Comparison of ENCODE assay signal across 1 cellular context in the genomic region with DNA sequence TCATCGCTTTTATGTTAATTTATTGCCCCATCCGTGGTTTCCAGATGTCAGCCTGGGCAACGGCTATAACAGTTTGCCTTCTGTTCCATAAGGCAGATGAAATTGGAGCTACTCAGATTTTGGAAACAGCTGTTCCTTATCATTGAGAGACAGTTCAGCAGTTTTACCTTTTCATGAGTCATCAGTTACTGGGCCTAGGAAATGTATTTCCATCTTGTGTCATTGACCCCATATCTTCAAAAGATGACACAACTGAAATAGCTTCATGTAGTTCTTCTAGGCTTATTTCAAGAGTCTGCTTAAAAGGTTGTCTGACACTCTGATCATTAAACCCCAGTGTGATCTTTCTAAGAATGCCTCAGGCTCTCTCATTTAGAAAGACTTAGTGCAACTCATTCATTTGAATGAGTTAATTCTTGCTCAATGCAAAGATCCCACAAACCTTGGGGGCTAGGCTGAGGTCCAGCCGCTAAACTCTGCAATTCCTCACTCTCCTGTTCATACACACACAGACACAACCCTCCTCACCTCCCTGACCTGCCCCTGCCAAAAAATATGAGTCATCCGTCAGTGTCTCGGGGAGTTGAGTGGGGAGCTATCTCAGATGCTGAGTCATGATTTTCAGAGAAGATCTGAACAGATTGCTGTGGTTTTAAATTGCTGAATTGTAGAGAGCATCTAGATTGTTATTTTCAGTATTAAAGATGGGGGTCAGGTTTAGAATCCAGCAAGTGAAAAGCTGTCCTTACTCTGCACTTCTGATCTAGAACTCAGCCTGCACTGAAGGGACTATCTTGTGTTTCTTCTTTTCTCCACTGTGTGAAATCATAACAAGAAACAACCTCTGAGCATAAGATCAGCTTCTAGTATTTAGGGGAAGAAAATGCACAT.
TF ChIP-seq lines count a peak whose summit lies in the region.

No MANE protein-coding gene starts in this region.

TF ChIP-seq in WTC11, 78 proteins besides CTCF, POLR2A, EP300 and RAD21 (continued from another document):
- TF ChIP-seq, protein P1, sequence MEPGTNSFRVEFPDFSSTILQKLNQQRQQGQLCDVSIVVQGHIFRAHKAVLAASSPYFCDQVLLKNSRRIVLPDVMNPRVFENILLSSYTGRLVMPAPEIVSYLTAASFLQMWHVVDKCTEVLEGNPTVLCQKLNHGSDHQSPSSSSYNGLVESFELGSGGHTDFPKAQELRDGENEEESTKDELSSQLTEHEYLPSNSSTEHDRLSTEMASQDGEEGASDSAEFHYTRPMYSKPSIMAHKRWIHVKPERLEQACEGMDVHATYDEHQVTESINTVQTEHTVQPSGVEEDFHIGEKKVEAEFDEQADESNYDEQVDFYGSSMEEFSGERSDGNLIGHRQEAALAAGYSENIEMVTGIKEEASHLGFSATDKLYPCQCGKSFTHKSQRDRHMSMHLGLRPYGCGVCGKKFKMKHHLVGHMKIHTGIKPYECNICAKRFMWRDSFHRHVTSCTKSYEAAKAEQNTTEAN (CRISPR knock-in tag; IDR thresholded peaks at IDR 0.05), result no peak
- TF ChIP-seq, protein P2, sequence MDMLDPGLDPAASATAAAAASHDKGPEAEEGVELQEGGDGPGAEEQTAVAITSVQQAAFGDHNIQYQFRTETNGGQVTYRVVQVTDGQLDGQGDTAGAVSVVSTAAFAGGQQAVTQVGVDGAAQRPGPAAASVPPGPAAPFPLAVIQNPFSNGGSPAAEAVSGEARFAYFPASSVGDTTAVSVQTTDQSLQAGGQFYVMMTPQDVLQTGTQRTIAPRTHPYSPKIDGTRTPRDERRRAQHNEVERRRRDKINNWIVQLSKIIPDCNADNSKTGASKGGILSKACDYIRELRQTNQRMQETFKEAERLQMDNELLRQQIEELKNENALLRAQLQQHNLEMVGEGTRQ (CRISPR knock-in tag; IDR thresholded peaks at IDR 0.05), result no peak
- no peak for TF ChIP-seq MXD4 (CRISPR knock-in tag; IDR thresholded peaks at IDR 0.05; ENCODE audit: borderline replicate concordance)
